12 cellular contexts compared by ENCODE assay signal in the genomic region with DNA sequence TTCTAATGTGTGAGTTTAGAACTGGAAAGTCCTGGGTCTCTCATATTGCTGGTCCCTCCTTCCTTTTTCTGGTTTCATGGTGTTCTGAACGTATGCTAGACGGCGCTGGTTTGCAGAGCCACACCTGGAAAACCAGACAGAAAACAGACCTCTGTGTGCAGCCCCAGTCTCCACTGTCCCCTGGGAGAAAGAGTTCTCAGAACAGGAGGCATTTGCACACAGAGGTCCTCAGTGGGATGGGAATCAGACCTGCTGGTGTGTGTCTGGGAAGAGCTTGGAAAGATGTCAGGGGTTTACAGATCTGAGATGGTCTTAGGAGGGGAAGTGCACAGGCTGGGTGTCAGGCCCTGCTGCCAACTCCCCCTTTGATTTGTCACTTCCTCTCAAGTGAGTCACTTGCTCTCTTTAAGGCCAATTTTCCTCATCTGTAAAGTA. TPM values are rescaled to one million over a fixed set of nuclear protein-coding genes. Genes with fewer than 3 reads are reported as not detected.
DNase-seq lines count a peak whose midpoint lies in the region; ATAC-seq and TF ChIP-seq lines count a peak whose summit lies in the region.
"Had no signal": no experiment of that assay in that cellular context is flagged by ENCODE, and none has a peak within 500 bp of the region (broad histone marks: within the 10 kb centered on the region; RNA-seq: fewer than 3 reads in every experiment).

No MANE protein-coding gene starts in this region.

- CTCF ChIA-PET in OCI-LY7 (lab: Charles Lee; ENCODE audit: unreplicated experiment) = no interaction called here

- intact Hi-C loops in OCI-LY7 (cut with micrococcal nuclease; ENCODE audit: unreplicated experiment) = no loop called here

- no peaks in the 10 kb centered on the region for H3K9me3 ChIP-seq in OCI-LY7 (ENCODE audit: low read length)
- H3K9me3 ChIP-seq: vagina had no signal

- TF ChIP-seq CTCF in AG10803 (conservative IDR thresholded peaks at IDR 0.05; ENCODE audit: low read length) (no peak), OCI-LY7 (conservative IDR thresholded peaks at IDR 0.05; ENCODE audit: low read length) (no peak)

- H3K9me2 ChIP-seq in OCI-LY7 (ENCODE audit: insufficient read depth, low read length) = no peaks in the 10 kb centered on the region

- ATAC-seq in GM21528 (IDR thresholded peaks at IDR 0.05; ENCODE audit: low FRiP score, unreplicated experiment) (no peak), HG03469 (IDR thresholded peaks at IDR 0.05; ENCODE audit: unreplicated experiment) (no peak), GM21529 (IDR thresholded peaks at IDR 0.05; ENCODE audit: unreplicated experiment) (no peak)

- H3K4me3 ChIP-seq in AG10803 (ENCODE audit: low read length) (no peak overlapping the region), OCI-LY7 (ENCODE audit: low read depth, low read length, poor library complexity, severe bottlenecking) (no peak overlapping the region)
- H3K4me3 ChIP-seq: vagina had no signal

- no peak overlapping the region for H3K4me2 ChIP-seq in OCI-LY7 (ENCODE audit: low read length)

- H3K27ac ChIP-seq in OCI-LY7 (ENCODE audit: low read depth, low read length, poor library complexity, severe bottlenecking) = no peak overlapping the region
- H3K27ac ChIP-seq: vagina had no signal

- peaks cover 16% of the 10 kb centered on the region for H3K4me1 ChIP-seq in OCI-LY7 (ENCODE audit: insufficient read depth, low read length, poor library complexity, severe bottlenecking)

- BruUV-seq in OCI-LY7 (replicated peaks; lab: Mats Ljungman, UMichigan) = no TSS peak

- H2AFZ ChIP-seq in OCI-LY7 (ENCODE audit: low read length) = no peak overlapping the region

- DNase-seq in AG10803 (ENCODE audit: low read depth) (peak; percentile 48), GDM1 (lab: John Stamatoyannopoulos, UW) (peak; percentile 28), RPMI7951 (ENCODE audit: low read depth) (peak; percentile 65), dermis blood vessel endothelial cell (peak; percentile 56), OCI-LY7 (ENCODE audit: low spot score) (no peak)
- DNase-seq: cortex of kidney; NCI-H510A treated with DMSO at 0.1 percent for 48 hours; stimulated activated CD4-positive, alpha-beta T cell treated with anti-CD3 and anti-CD28 coated beads, Interleukin-4, amount 100 ng/mL, for 1 hour had no signal

- H3K79me2 ChIP-seq in OCI-LY7 (ENCODE audit: insufficient read depth, low read depth, low read length) = no peaks in the 10 kb centered on the region

- no peaks in the 10 kb centered on the region for H3K36me3 ChIP-seq in OCI-LY7 (ENCODE audit: insufficient read depth, low read length)
- H3K36me3 ChIP-seq: vagina had no signal

- POLR2A ChIA-PET in OCI-LY7 (lab: Charles Lee) = no interaction called here

- no peaks in the 10 kb centered on the region for H4K20me1 ChIP-seq in OCI-LY7 (ENCODE audit: insufficient read depth, low read length)

RNA-seq across cellular contexts. Expression of a gene that starts 14.9 kb away (rescaled TPM):
- total RNA-seq in RPMI7951 (2014; rRNA removed; shearing (Covaris generic)) = 9.5 and 15.6 TPM in 2 replicates
- total RNA-seq in dermis blood vessel endothelial cell (5.6 and 6.3 TPM in 2 replicates), OCI-LY7 (2022) (25.2 and 28.9 TPM in 2 replicates)
- 13.5 and 16.4 TPM in 2 replicates for total RNA-seq in OCI-LY7 (2014; rRNA removed; shearing (Covaris generic))
